In genomic region chr14:68665116-68665515, GRCh38 we compare ENCODE assay signal across 15 cellular contexts.
DNase-seq lines count a peak whose midpoint lies in the region; ATAC-seq and TF ChIP-seq lines count a peak whose summit lies in the region.
"Had no signal": no experiment of that assay in that cellular context is flagged by ENCODE, and none has a peak within 500 bp of the region (broad histone marks: within the 10 kb centered on the region; RNA-seq: fewer than 3 reads in every experiment).

No MANE protein-coding gene starts in this region.

- CTCF ChIA-PET in CD8-positive, alpha-beta T cell (lab: Charles Lee), result interaction anchor here (1.1 to 1.4 kb wide), 2 partner anchors 123 to 416 kb away, joined by 4 read pairs; no protein-coding TSS in a partner anchor
- CTCF ChIA-PET in SK-N-SH (lab: Yijun Ruan, JAX), result interaction anchor here (1.1 kb wide), 1 partner anchor 131 kb away, joined by 3 read pairs; no protein-coding TSS in a partner anchor

- H3K4me1 Mint-ChIP-seq in CD8-positive, alpha-beta T cell (ENCODE audit: low read depth), result peaks cover 24% of the 10 kb centered on the region

- H3K9me3 Mint-ChIP-seq in CD8-positive, alpha-beta T cell, result no peaks in the 10 kb centered on the region

- H2AFZ ChIP-seq in SK-N-SH (ENCODE audit: low read depth), result no peak overlapping the region

- peak overlapping the region; percentile 24 for H3K27ac Mint-ChIP-seq in CD8-positive, alpha-beta T cell

- H3K79me2 ChIP-seq in SK-N-SH (ENCODE audit: insufficient read depth), result no peaks in the 10 kb centered on the region

- no peak for TF ChIP-seq EP300 in SK-N-SH (IDR thresholded peaks at IDR 0.05; ENCODE audit: borderline replicate concordance in 1 of 2, low read depth in 1 of 2, low read length in 1 of 2)

- no peak for TF ChIP-seq CTCF in CD8-positive, alpha-beta T cell (IDR thresholded peaks at IDR 0.05)
- TF ChIP-seq CTCF in SK-N-SH (IDR thresholded peaks at IDR 0.05), result no peak
- no peak for TF ChIP-seq CTCF in fibroblast of pulmonary artery (IDR thresholded peaks at IDR 0.05; ENCODE audit: low read length, missing control alignments)

- no peak overlapping the region for H3K4me3 Mint-ChIP-seq in CD8-positive, alpha-beta T cell

- 82% methylated on average over 4 of the region's 4 CpGs for WGBS in SK-N-SH (ENCODE audit: low lambda C conversion rate)

- no peak overlapping the region for H3K4me3 ChIP-seq in CD8-positive, alpha-beta T cell (ENCODE audit: low read depth, low read length)
- H3K4me3 ChIP-seq in SK-N-SH (ENCODE audit: low read depth in 2 of 2, low read length in 1 of 2) (no peak overlapping the region), fibroblast of pulmonary artery (replicated peaks; ENCODE audit: low read depth, low read length) (no peak overlapping the region), skeletal muscle tissue (ENCODE audit: low read length in 3 of 3) (no peak overlapping the region)

- H3K36me3 Mint-ChIP-seq in CD8-positive, alpha-beta T cell, result no peaks in the 10 kb centered on the region

- H4K20me1 ChIP-seq in SK-N-SH (ENCODE audit: insufficient read depth), result no peaks in the 10 kb centered on the region

- no peaks in the 10 kb centered on the region for H3K27me3 ChIP-seq in CD8-positive, alpha-beta T cell (ENCODE audit: insufficient read depth, low read length)
- H3K27me3 ChIP-seq in SK-N-SH (ENCODE audit: insufficient read depth) (no peaks in the 10 kb centered on the region), skeletal muscle tissue (ENCODE audit: control insufficient read depth in 3 of 3, insufficient read depth in 3 of 3, low read length in 3 of 3) (no peaks in the 10 kb centered on the region)

- ATAC-seq in CD8-positive, alpha-beta T cell, result no peak
- ATAC-seq in HG02798 (IDR thresholded peaks at IDR 0.05; ENCODE audit: poor library complexity, unreplicated experiment), result no peak
- ATAC-seq in GM19455 (IDR thresholded peaks at IDR 0.05; ENCODE audit: unreplicated experiment), result no peak

- H3K36me3 ChIP-seq in CD8-positive, alpha-beta T cell (ENCODE audit: insufficient read depth, low read length), result no peaks in the 10 kb centered on the region
- H3K36me3 ChIP-seq in SK-N-SH (replicated peaks in 1 of 2; ENCODE audit: control insufficient read depth in 1 of 2, insufficient read depth in 2 of 2, low read length in 1 of 2) (no peaks in the 10 kb centered on the region), skeletal muscle tissue (ENCODE audit: control insufficient read depth in 3 of 3, insufficient read depth in 3 of 3, low read length in 3 of 3) (no peaks in the 10 kb centered on the region)

- no peaks in the 10 kb centered on the region for H3K9me3 ChIP-seq in CD8-positive, alpha-beta T cell (ENCODE audit: low read length)
- H3K9me3 ChIP-seq in SK-N-SH (no peaks in the 10 kb centered on the region), skeletal muscle tissue (ENCODE audit: control insufficient read depth in 3 of 3, low read length in 3 of 3) (no peaks in the 10 kb centered on the region)

- H3F3A ChIP-seq in SK-N-SH (replicated peaks; ENCODE audit: insufficient read depth), result peaks cover 18% of the 10 kb centered on the region

- H3K27me3 Mint-ChIP-seq in CD8-positive, alpha-beta T cell (ENCODE audit: low read depth), result no peaks in the 10 kb centered on the region

- peak in 1 of 7 experiments; percentile 19 for DNase-seq in CD8-positive, alpha-beta T cell
- DNase-seq in SK-N-SH (no peak), fibroblast of pulmonary artery (ENCODE audit: low read depth) (peak; percentile 46), SK-N-DZ (ENCODE audit: low spot score) (no peak)
- no peak for DNase-seq in stimulated activated naive CD4-positive, alpha-beta T cell (lab: John Stamatoyannopoulos, UW)
- DNase-seq: activated CD4-positive, alpha-beta T cell treated with anti-CD3 and anti-CD28 coated beads, Interleukin-2, amount 50 U/mL, for 1 hour; amygdala; erythroblast; H7; kidney glomerular epithelial cell; MM.1S; NCI-H526 had no signal

- intact Hi-C loops in CD8-positive, alpha-beta T cell (cut with DNase I, micrococcal nuclease), result no loop called here

- POLR2A ChIA-PET in CD8-positive, alpha-beta T cell (lab: Charles Lee), result interaction anchor here (1.2 to 2.2 kb wide), 2 partner anchors 118 to 150 kb away, joined by 3 to 5 read pairs; no protein-coding TSS in a partner anchor
- POLR2A ChIA-PET in SK-N-SH (lab: Yijun Ruan, JAX), result interaction anchor here (0.6 kb wide), 1 partner anchor 432 kb away, joined by 3 read pairs; no protein-coding TSS in a partner anchor

- H3K4me1 ChIP-seq in CD8-positive, alpha-beta T cell (ENCODE audit: insufficient read depth, low read length), result peaks cover 18% of the 10 kb centered on the region
- H3K4me1 ChIP-seq in SK-N-SH (ENCODE audit: control insufficient read depth in 1 of 2, insufficient read depth in 2 of 2, low read depth in 1 of 2, low read length in 1 of 2), result peaks cover 5 to 19% of the 10 kb centered on the region in 2 experiments
- H3K4me1 ChIP-seq in skeletal muscle tissue (ENCODE audit: control insufficient read depth in 3 of 3, insufficient read depth in 3 of 3, low read length in 3 of 3), result peaks cover 40 to 52% (median 45%) of the 10 kb centered on the region in 3 donors

- H3K9me2 ChIP-seq in SK-N-SH, result no peaks in the 10 kb centered on the region

- H3K4me2 ChIP-seq in SK-N-SH, result peak overlapping the region; percentile 39; the same call in 1 of the 2 replicates

- no peak for TF ChIP-seq RAD21 in SK-N-SH (IDR thresholded peaks at IDR 0.05; ENCODE audit: low read length)

- H3K27ac ChIP-seq in CD8-positive, alpha-beta T cell (ENCODE audit: low read depth, low read length), result no peak overlapping the region
- H3K27ac ChIP-seq in SK-N-SH (ENCODE audit: low read depth in 2 of 2, low read length in 1 of 2) (peak overlapping the region; percentile 79 to 84; a peak in 3 of 4 replicates), skeletal muscle tissue (ENCODE audit: low read depth, low read length) (peak overlapping the region; percentile 62)

- H3K9ac ChIP-seq in SK-N-SH (no peak overlapping the region), skeletal muscle tissue (ENCODE audit: low read depth in 1 of 3, low read length in 3 of 3) (no peak overlapping the region)

TF ChIP-seq in SK-N-SH, 30 proteins besides CTCF, POLR2A, EP300 and RAD21:
- TF ChIP-seq TCF12 (IDR thresholded peaks at IDR 0.05), result peak; percentile 28
- TF ChIP-seq MXI1 (IDR thresholded peaks at IDR 0.05; ENCODE audit: low read depth, low read length), result no peak
- TF ChIP-seq, protein P1, sequence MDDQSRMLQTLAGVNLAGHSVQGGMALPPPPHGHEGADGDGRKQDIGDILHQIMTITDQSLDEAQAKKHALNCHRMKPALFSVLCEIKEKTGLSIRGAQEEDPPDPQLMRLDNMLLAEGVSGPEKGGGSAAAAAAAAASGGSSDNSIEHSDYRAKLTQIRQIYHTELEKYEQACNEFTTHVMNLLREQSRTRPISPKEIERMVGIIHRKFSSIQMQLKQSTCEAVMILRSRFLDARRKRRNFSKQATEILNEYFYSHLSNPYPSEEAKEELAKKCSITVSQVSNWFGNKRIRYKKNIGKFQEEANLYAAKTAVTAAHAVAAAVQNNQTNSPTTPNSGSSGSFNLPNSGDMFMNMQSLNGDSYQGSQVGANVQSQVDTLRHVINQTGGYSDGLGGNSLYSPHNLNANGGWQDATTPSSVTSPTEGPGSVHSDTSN (IDR thresholded peaks at IDR 0.05), result peak; percentile 59
- peak; percentile 55; the same call in 1 of the 2 replicates for TF ChIP-seq NFIC (IDR thresholded peaks at IDR 0.05; ENCODE audit: borderline replicate concordance)
